Comparison of ENCODE assay signal across 8 cellular contexts in genomic region chr3:111071257-111072015, GRCh38. TPM values are rescaled to one million over a fixed set of nuclear protein-coding genes. Genes with fewer than 3 reads are reported as not detected.
DNase-seq lines count a peak whose midpoint lies in the region; ATAC-seq and TF ChIP-seq lines count a peak whose summit lies in the region.

Gene NECTIN3 (plus strand): TSS chr3:111071816. CDS start chr3:111072018, 202 bp downstream.

- peak within 1 kb of the TSS; percentile 60 for H2AFZ ChIP-seq in SK-N-SH (ENCODE audit: low read depth)

- H3K9me3 ChIP-seq in CD4-positive, alpha-beta memory T cell (ENCODE audit: control insufficient read depth in 1 of 2, low read length in 2 of 2) = no peaks in the 10 kb centered on the region
- H3K9me3 ChIP-seq in HUES6 (ENCODE audit: control insufficient read depth, insufficient read depth, low read depth, low read length) = no peaks in the 10 kb centered on the region
- H3K9me3 ChIP-seq in SK-N-SH = no peaks in the 10 kb centered on the region
- no peaks in the 10 kb centered on the region for H3K9me3 ChIP-seq in subcutaneous abdominal adipose tissue (ENCODE audit: control insufficient read depth in 5 of 5, low read length in 5 of 5)

- H3K4me1 Mint-ChIP-seq in CD4-positive, alpha-beta memory T cell = peaks cover 33 to 54% (median 44%) of the 10 kb centered on the region in 4 donors
- H3K4me1 Mint-ChIP-seq in activated naive CD8-positive, alpha-beta T cell treated with anti-CD3 and anti-CD28 coated beads, Interleukin-2, amount 50 U/mL, for 24 hours = peaks cover 30% of the 10 kb centered on the region
- H3K4me1 Mint-ChIP-seq in glutamatergic neuron (ENCODE audit: low read depth, unreplicated experiment) = peaks cover 18% of the 10 kb centered on the region

- no peaks in the 10 kb centered on the region for H3K9me2 ChIP-seq in SK-N-SH

- peaks cover 0 to 9% of the 10 kb centered on the region in 2 donors for H3K36me3 Mint-ChIP-seq in CD4-positive, alpha-beta memory T cell
- no peaks in the 10 kb centered on the region for H3K36me3 Mint-ChIP-seq in activated naive CD8-positive, alpha-beta T cell treated with anti-CD3 and anti-CD28 coated beads, Interleukin-2, amount 50 U/mL, for 24 hours (ENCODE audit: low read depth)
- no peaks in the 10 kb centered on the region for H3K36me3 Mint-ChIP-seq in glutamatergic neuron (ENCODE audit: unreplicated experiment)

- peak; percentile 84 to 92 (median 87) for DNase-seq in CD4-positive, alpha-beta memory T cell
- DNase-seq in SK-N-SH (peak; percentile 92), glutamatergic neuron (peak; percentile 92), nucleus accumbens (lab: John Stamatoyannopoulos, UW) (peak; percentile 39 to 99 (median 93))
- DNase-seq in activated naive CD8-positive, alpha-beta T cell treated with anti-CD3 and anti-CD28 coated beads, Interleukin-2, amount 50 U/mL, for 24 hours = peak; percentile 79

- TF ChIP-seq CTCF in SK-N-SH (IDR thresholded peaks at IDR 0.05) (no peak), glutamatergic neuron (IDR thresholded peaks at IDR 0.05; ENCODE audit: partially characterized antibody, unreplicated experiment) (no peak)

- intact Hi-C loops in CD4-positive, alpha-beta memory T cell (cut with micrococcal nuclease) = loop anchor here (1.0 to 10.0 kb wide), 8 partner anchors 251 to 1491 kb away; partner anchors contain the start of genes ATG3 and SLC35A5

- peak within 1 kb of the TSS; percentile 90 to 95 (median 93) for H3K27ac Mint-ChIP-seq in CD4-positive, alpha-beta memory T cell
- peak within 1 kb of the TSS; percentile 59 for H3K27ac Mint-ChIP-seq in activated naive CD8-positive, alpha-beta T cell treated with anti-CD3 and anti-CD28 coated beads, Interleukin-2, amount 50 U/mL, for 24 hours
- H3K27ac Mint-ChIP-seq in glutamatergic neuron (ENCODE audit: unreplicated experiment) = peak within 1 kb of the TSS; percentile 94

- no peaks in the 10 kb centered on the region for H3K9me3 Mint-ChIP-seq in CD4-positive, alpha-beta memory T cell
- no peaks in the 10 kb centered on the region for H3K9me3 Mint-ChIP-seq in activated naive CD8-positive, alpha-beta T cell treated with anti-CD3 and anti-CD28 coated beads, Interleukin-2, amount 50 U/mL, for 24 hours
- peaks cover 13% of the 10 kb centered on the region for H3K9me3 Mint-ChIP-seq in glutamatergic neuron (ENCODE audit: unreplicated experiment)

- H4K20me1 ChIP-seq in SK-N-SH (ENCODE audit: insufficient read depth) = peaks cover 42% of the 10 kb centered on the region

- H3K27me3 ChIP-seq in CD4-positive, alpha-beta memory T cell (ENCODE audit: insufficient read depth, low read length) = no peaks in the 10 kb centered on the region
- H3K27me3 ChIP-seq in HUES6 (ENCODE audit: control insufficient read depth, insufficient read depth, low read length) (no peaks in the 10 kb centered on the region; the same call in 1 of the 2 replicates), SK-N-SH (ENCODE audit: insufficient read depth) (no peaks in the 10 kb centered on the region), subcutaneous abdominal adipose tissue (ENCODE audit: control insufficient read depth in 5 of 5, insufficient read depth in 4 of 5, low read length in 5 of 5) (no peaks in the 10 kb centered on the region)

- CTCF ChIA-PET in CD4-positive, alpha-beta memory T cell (lab: Charles Lee; ENCODE audit: partially characterized antibody) = interaction anchor here (3.5 kb wide), 1 partner anchor 8 kb away, joined by 20 read pairs; no protein-coding TSS in a partner anchor
- CTCF ChIA-PET in SK-N-SH (lab: Yijun Ruan, JAX) = interaction anchor here (2.9 kb wide), 1 partner anchor 9 kb away, joined by 17 read pairs; no protein-coding TSS in a partner anchor

- no peak for TF ChIP-seq RAD21 in SK-N-SH (IDR thresholded peaks at IDR 0.05; ENCODE audit: low read length)

- H3K9ac ChIP-seq in HUES6 (ENCODE audit: low read length) = peak within 1 kb of the TSS; percentile 85
- H3K9ac ChIP-seq in SK-N-SH = peak within 1 kb of the TSS; percentile 85
- peak within 1 kb of the TSS; percentile 71 to 89 (median 85) for H3K9ac ChIP-seq in subcutaneous abdominal adipose tissue (ENCODE audit: low read length in 5 of 5)

- peak; percentile 87 for ATAC-seq in GM21360 (IDR thresholded peaks at IDR 0.05; ENCODE audit: unreplicated experiment)
- ATAC-seq in activated naive CD8-positive, alpha-beta T cell treated with anti-CD3 and anti-CD28 coated beads, Interleukin-2, amount 50 U/mL, for 24 hours = peak; percentile 88

- H3K4me3 ChIP-seq in CD4-positive, alpha-beta memory T cell (ENCODE audit: low read length in 2 of 2) = peak within 1 kb of the TSS; percentile 78 to 82
- peak within 1 kb of the TSS; percentile 90 for H3K4me3 ChIP-seq in HUES6 (ENCODE audit: low read depth, low read length)
- peak within 1 kb of the TSS; percentile 86 to 90 for H3K4me3 ChIP-seq in SK-N-SH (ENCODE audit: low read depth in 2 of 2, low read length in 1 of 2)
- H3K4me3 ChIP-seq in subcutaneous abdominal adipose tissue (ENCODE audit: low read depth in 1 of 5, low read length in 5 of 5) = peak within 1 kb of the TSS; percentile 83 to 97 (median 90)

- H3K4me1 ChIP-seq in CD4-positive, alpha-beta memory T cell (ENCODE audit: insufficient read depth, low read length) = peaks cover 32% of the 10 kb centered on the region
- peaks cover 23% of the 10 kb centered on the region for H3K4me1 ChIP-seq in HUES6 (ENCODE audit: control insufficient read depth, insufficient read depth, low read length)
- H3K4me1 ChIP-seq in SK-N-SH (ENCODE audit: control insufficient read depth in 1 of 2, insufficient read depth in 2 of 2, low read depth in 1 of 2, low read length in 1 of 2) = peaks cover 0 to 6% of the 10 kb centered on the region in 2 experiments; a peak in 3 of 4 replicates
- peaks cover 0 to 35% (median 27%) of the 10 kb centered on the region in 5 donors for H3K4me1 ChIP-seq in subcutaneous abdominal adipose tissue (ENCODE audit: control insufficient read depth in 5 of 5, insufficient read depth in 5 of 5, low read length in 5 of 5)

- H3K27me3 Mint-ChIP-seq in CD4-positive, alpha-beta memory T cell = peaks cover 0 to 4% of the 10 kb centered on the region in 2 donors
- peaks cover 42% of the 10 kb centered on the region for H3K27me3 Mint-ChIP-seq in activated naive CD8-positive, alpha-beta T cell treated with anti-CD3 and anti-CD28 coated beads, Interleukin-2, amount 50 U/mL, for 24 hours
- H3K27me3 Mint-ChIP-seq in glutamatergic neuron (ENCODE audit: unreplicated experiment) = peaks cover 11% of the 10 kb centered on the region

- no peaks in the 10 kb centered on the region for H3K36me3 ChIP-seq in CD4-positive, alpha-beta memory T cell (ENCODE audit: insufficient read depth, low read length)
- H3K36me3 ChIP-seq in HUES6 (ENCODE audit: control insufficient read depth, insufficient read depth, low read length) (no peaks in the 10 kb centered on the region), SK-N-SH (replicated peaks in 1 of 2; ENCODE audit: control insufficient read depth in 1 of 2, insufficient read depth in 2 of 2, low read length in 1 of 2) (no peaks in the 10 kb centered on the region), subcutaneous abdominal adipose tissue (ENCODE audit: control insufficient read depth in 5 of 5, insufficient read depth in 5 of 5, low read length in 5 of 5) (no peaks in the 10 kb centered on the region)

- H3K4me2 ChIP-seq in SK-N-SH = peak within 1 kb of the TSS; percentile 88

- peaks cover 6% of the 10 kb centered on the region for H3F3A ChIP-seq in SK-N-SH (replicated peaks; ENCODE audit: insufficient read depth)

- H3K27ac ChIP-seq in CD4-positive, alpha-beta memory T cell (ENCODE audit: low read depth, low read length) = peak within 1 kb of the TSS; percentile 57
- H3K27ac ChIP-seq in HUES6 (ENCODE audit: low read depth, low read length) (peak within 1 kb of the TSS; percentile 83; the same call in 1 of the 2 replicates), SK-N-SH (ENCODE audit: low read depth in 2 of 2, low read length in 1 of 2) (peak within 1 kb of the TSS; percentile 93 to 96), subcutaneous abdominal adipose tissue (ENCODE audit: low read depth, low read length) (peak within 1 kb of the TSS; percentile 84)

- WGBS in SK-N-SH (ENCODE audit: low lambda C conversion rate) = 5% methylated on average over 17 of the region's 77 CpGs

- POLR2A ChIA-PET in CD4-positive, alpha-beta memory T cell (lab: Charles Lee; ENCODE audit: partially characterized antibody) = interaction anchor here (1.1 to 1.2 kb wide), 2 partner anchors 470 to 598 kb away, joined by 3 to 5 read pairs; no protein-coding TSS in a partner anchor
- POLR2A ChIA-PET in SK-N-SH (lab: Yijun Ruan, JAX) = no interaction called here

- peak within 1 kb of the TSS; percentile 93 to 97 (median 96) for H3K4me3 Mint-ChIP-seq in CD4-positive, alpha-beta memory T cell
- H3K4me3 Mint-ChIP-seq in activated naive CD8-positive, alpha-beta T cell treated with anti-CD3 and anti-CD28 coated beads, Interleukin-2, amount 50 U/mL, for 24 hours = peak within 1 kb of the TSS; percentile 83
- H3K4me3 Mint-ChIP-seq in glutamatergic neuron (ENCODE audit: unreplicated experiment) = peak within 1 kb of the TSS; percentile 100

- TF ChIP-seq EP300 in SK-N-SH (IDR thresholded peaks at IDR 0.05; ENCODE audit: borderline replicate concordance in 1 of 2, low read depth in 1 of 2, low read length in 1 of 2) = peak in 1 of 2 experiments; percentile 53; a peak in 1 of 4 replicates

- H3K79me2 ChIP-seq in SK-N-SH (ENCODE audit: insufficient read depth) = peaks cover 59% of the 10 kb centered on the region

TF ChIP-seq in SK-N-SH, 30 proteins besides CTCF, POLR2A, EP300 and RAD21 (continues in another document):
- TF ChIP-seq USF1 (IDR thresholded peaks at IDR 0.05; ENCODE audit: borderline replicate concordance, low read depth) (no peak), EZH2phosphoT487 (IDR thresholded peaks at IDR 0.05; ENCODE audit: borderline replicate concordance, low read depth) (no peak), SIN3A (IDR thresholded peaks at IDR 0.05; ENCODE audit: borderline replicate concordance, low read depth, low read length) (peak; percentile 5; the same call in 1 of the 2 replicates), RFX5 (IDR thresholded peaks at IDR 0.05; ENCODE audit: low read length) (no peak), MEF2A (IDR thresholded peaks at IDR 0.05; ENCODE audit: borderline replicate concordance, low read depth) (0 out of 2 replicates have a peak, but pooled peaks have one; percentile 9)

RNA-seq across cellular contexts. Expression of gene NECTIN3, which starts in this region (rescaled TPM):
- total RNA-seq in CD4-positive, alpha-beta memory T cell = 10 to 100 TPM; 12.2 to 15.6 TPM
- polyA plus RNA-seq in CD4-positive, alpha-beta memory T cell = 1 to 10 TPM; 1.9 to 3.6 TPM
- polyA plus RNA-seq in SK-N-SH (2012; rRNA removed) = 8.9 and 12.7 TPM in 2 replicates
- 15.1 and 17.3 TPM in 2 replicates for polyA plus RNA-seq in SK-N-SH (2012; cell fraction: cytosol; rRNA removed)
- polyA plus RNA-seq in SK-N-SH (2012; cell fraction: nucleus; rRNA removed) = 4.0 and 8.7 TPM in 2 replicates
- total RNA-seq in glutamatergic neuron (ENCODE audit: unreplicated experiment) = 22.6 TPM

Comparison
In these comparisons a context has a peak if more than half of its experiments do, and no peak if none do; other contexts are left out.
1. Peak in every context shown above with its lines: DNase-seq, ATAC-seq, H3K4me3 ChIP-seq and H3K27ac ChIP-seq.